Comparison of ENCODE assay signal across 1 cellular context in the genomic region with DNA sequence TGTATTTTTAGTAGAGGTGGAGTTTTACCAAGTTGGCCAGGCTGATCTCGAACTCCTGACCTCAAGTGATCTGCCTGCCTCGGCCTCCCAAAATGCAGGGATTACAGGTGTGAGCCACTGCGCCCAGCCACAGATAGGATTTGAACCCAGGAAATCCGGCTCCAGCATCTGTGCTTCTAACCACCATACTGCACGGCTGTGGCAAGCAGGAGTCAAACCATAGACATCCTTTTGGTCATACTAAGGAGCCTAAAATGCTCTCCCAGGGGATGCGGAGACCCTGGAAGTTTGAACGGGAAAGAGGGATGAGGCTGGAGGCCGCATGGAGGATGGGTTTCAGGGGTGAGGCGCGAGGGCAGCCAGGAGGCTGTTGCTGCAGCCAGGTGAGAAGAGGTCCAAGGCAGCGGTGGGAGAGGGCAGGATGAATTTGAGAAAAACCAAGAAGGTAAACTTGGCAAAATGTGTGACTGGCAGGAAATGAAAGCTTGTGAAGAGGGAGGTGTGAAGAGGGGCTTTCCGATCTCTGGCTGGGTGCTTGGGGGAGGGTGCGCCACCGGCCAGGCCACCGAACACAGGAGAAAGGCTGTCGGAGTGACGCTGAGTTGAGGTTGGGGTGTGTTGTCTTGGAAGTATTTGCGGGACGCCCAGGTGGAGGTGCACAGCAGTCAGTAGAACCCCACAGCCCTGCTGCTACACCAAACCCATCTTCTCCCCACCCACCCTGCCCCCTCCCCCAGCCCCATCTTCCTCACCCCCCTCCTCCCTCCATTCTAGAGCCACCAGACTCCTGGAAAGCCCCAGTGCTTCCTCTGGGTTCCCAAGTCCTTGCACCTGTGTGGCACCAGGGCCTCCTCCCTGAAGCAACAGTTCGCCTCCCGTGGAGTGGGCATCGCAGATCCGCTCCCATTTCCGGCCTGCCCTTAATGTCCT.
TF ChIP-seq lines count a peak whose summit lies in the region.

No MANE protein-coding gene starts in this region.

TF ChIP-seq in WTC11, 78 proteins besides CTCF, POLR2A, EP300 and RAD21:
- TF ChIP-seq, protein P1, sequence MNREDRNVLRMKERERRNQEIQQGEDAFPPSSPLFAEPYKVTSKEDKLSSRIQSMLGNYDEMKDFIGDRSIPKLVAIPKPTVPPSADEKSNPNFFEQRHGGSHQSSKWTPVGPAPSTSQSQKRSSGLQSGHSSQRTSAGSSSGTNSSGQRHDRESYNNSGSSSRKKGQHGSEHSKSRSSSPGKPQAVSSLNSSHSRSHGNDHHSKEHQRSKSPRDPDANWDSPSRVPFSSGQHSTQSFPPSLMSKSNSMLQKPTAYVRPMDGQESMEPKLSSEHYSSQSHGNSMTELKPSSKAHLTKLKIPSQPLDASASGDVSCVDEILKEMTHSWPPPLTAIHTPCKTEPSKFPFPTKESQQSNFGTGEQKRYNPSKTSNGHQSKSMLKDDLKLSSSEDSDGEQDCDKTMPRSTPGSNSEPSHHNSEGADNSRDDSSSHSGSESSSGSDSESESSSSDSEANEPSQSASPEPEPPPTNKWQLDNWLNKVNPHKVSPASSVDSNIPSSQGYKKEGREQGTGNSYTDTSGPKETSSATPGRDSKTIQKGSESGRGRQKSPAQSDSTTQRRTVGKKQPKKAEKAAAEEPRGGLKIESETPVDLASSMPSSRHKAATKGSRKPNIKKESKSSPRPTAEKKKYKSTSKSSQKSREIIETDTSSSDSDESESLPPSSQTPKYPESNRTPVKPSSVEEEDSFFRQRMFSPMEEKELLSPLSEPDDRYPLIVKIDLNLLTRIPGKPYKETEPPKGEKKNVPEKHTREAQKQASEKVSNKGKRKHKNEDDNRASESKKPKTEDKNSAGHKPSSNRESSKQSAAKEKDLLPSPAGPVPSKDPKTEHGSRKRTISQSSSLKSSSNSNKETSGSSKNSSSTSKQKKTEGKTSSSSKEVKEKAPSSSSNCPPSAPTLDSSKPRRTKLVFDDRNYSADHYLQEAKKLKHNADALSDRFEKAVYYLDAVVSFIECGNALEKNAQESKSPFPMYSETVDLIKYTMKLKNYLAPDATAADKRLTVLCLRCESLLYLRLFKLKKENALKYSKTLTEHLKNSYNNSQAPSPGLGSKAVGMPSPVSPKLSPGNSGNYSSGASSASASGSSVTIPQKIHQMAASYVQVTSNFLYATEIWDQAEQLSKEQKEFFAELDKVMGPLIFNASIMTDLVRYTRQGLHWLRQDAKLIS (CRISPR knock-in tag; IDR thresholded peaks at IDR 0.05; ENCODE audit: borderline replicate concordance) = no peak
- TF ChIP-seq, protein P2, sequence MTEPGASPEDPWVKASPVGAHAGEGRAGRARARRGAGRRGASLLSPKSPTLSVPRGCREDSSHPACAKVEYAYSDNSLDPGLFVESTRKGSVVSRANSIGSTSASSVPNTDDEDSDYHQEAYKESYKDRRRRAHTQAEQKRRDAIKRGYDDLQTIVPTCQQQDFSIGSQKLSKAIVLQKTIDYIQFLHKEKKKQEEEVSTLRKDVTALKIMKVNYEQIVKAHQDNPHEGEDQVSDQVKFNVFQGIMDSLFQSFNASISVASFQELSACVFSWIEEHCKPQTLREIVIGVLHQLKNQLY (CRISPR knock-in tag; IDR thresholded peaks at IDR 0.05) = no peak
- TF ChIP-seq RELA (CRISPR knock-in tag; IDR thresholded peaks at IDR 0.05; ENCODE audit: borderline replicate concordance) = no peak
- TF ChIP-seq ZNF423 (CRISPR knock-in tag; IDR thresholded peaks at IDR 0.05) = no peak
- TF ChIP-seq SMAD3 (CRISPR knock-in tag; IDR thresholded peaks at IDR 0.05; ENCODE audit: borderline replicate concordance) = no peak
- no peak for TF ChIP-seq NR3C1 (CRISPR knock-in tag; conservative IDR thresholded peaks at IDR 0.05; ENCODE audit: low read depth)
- no peak for TF ChIP-seq MYBL2 (CRISPR knock-in tag; IDR thresholded peaks at IDR 0.05)
- TF ChIP-seq FOXP1 (CRISPR knock-in tag; IDR thresholded peaks at IDR 0.05; ENCODE audit: borderline replicate concordance) = no peak
- TF ChIP-seq HMGA2 (CRISPR knock-in tag; IDR thresholded peaks at IDR 0.05) = no peak
- TF ChIP-seq, protein P3, sequence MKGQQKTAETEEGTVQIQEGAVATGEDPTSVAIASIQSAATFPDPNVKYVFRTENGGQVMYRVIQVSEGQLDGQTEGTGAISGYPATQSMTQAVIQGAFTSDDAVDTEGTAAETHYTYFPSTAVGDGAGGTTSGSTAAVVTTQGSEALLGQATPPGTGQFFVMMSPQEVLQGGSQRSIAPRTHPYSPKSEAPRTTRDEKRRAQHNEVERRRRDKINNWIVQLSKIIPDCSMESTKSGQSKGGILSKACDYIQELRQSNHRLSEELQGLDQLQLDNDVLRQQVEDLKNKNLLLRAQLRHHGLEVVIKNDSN (CRISPR knock-in tag; IDR thresholded peaks at IDR 0.05) = no peak
- no peak for TF ChIP-seq SP1 (CRISPR knock-in tag; conservative IDR thresholded peaks at IDR 0.05)
- no peak for TF ChIP-seq ZNF396 (CRISPR knock-in tag; IDR thresholded peaks at IDR 0.05; ENCODE audit: borderline replicate concordance)
- TF ChIP-seq CBFB (CRISPR knock-in tag; IDR thresholded peaks at IDR 0.05; ENCODE audit: low read depth) = no peak
- no peak for TF ChIP-seq PRRX2 (CRISPR knock-in tag; IDR thresholded peaks at IDR 0.05)
- TF ChIP-seq, protein P4, sequence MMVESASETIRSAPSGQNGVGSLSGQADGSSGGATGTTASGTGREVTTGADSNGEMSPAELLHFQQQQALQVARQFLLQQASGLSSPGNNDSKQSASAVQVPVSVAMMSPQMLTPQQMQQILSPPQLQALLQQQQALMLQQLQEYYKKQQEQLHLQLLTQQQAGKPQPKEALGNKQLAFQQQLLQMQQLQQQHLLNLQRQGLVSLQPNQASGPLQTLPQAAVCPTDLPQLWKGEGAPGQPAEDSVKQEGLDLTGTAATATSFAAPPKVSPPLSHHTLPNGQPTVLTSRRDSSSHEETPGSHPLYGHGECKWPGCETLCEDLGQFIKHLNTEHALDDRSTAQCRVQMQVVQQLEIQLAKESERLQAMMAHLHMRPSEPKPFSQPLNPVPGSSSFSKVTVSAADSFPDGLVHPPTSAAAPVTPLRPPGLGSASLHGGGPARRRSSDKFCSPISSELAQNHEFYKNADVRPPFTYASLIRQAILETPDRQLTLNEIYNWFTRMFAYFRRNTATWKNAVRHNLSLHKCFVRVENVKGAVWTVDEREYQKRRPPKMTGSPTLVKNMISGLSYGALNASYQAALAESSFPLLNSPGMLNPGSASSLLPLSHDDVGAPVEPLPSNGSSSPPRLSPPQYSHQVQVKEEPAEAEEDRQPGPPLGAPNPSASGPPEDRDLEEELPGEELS (CRISPR knock-in tag; IDR thresholded peaks at IDR 0.05) = no peak
- TF ChIP-seq IRF2 (CRISPR knock-in tag; IDR thresholded peaks at IDR 0.05; ENCODE audit: borderline replicate concordance, low read depth) = no peak
- TF ChIP-seq, protein P5, sequence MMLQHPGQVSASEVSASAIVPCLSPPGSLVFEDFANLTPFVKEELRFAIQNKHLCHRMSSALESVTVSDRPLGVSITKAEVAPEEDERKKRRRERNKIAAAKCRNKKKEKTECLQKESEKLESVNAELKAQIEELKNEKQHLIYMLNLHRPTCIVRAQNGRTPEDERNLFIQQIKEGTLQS (CRISPR knock-in tag; conservative IDR thresholded peaks at IDR 0.05) = no peak
- no peak for TF ChIP-seq ZNF138 (CRISPR knock-in tag; conservative IDR thresholded peaks at IDR 0.05)
- TF ChIP-seq ZNF121 (CRISPR knock-in tag; IDR thresholded peaks at IDR 0.05) = no peak
